ENCODE assay signal across 11 cellular contexts in genomic region chr7:102542083-102542482, GRCh38. TPM values are rescaled to one million over a fixed set of nuclear protein-coding genes. Genes with fewer than 3 reads are reported as not detected.
DNase-seq lines count a peak whose midpoint lies in the region; ATAC-seq and TF ChIP-seq lines count a peak whose summit lies in the region.
"Not testable (repeated sequence)": the region's sequence is repeated elsewhere in the genome, so short reads cannot be mapped to it uniquely, and the experiment has no call there.
"Had no signal": no experiment of that assay in that cellular context is flagged by ENCODE, and none has a peak within 500 bp of the region (broad histone marks: within the 10 kb centered on the region; RNA-seq: fewer than 3 reads in every experiment).

No MANE protein-coding gene starts in this region.

- H3K36me3 ChIP-seq in RWPE2 (ENCODE audit: low read depth); lower lobe of right lung; upper lobe of right lung: not testable (repeated sequence)

- H3K4me1 ChIP-seq in RWPE2 (ENCODE audit: insufficient read depth, poor library complexity, severe bottlenecking); lower lobe of right lung; upper lobe of right lung: not testable (repeated sequence)

- DNase-seq in RWPE2 (ENCODE audit: low spot score), result peak; percentile 27
- peak; percentile 60 for DNase-seq in activated effector memory CD4-positive, alpha-beta T cell treated with anti-CD3 and anti-CD28 coated beads, Interleukin-2, amount 50 U/mL, for 16 hours
- peak; percentile 22 for DNase-seq in Right ventricle myocardium superior
- DNase-seq in left ventricle myocardium superior, result peak; percentile 20
- DNase-seq in lower lobe of right lung, result peak; percentile 32
- DNase-seq in sciatic nerve (ENCODE audit: low spot score), result peak; percentile 26
- not testable (repeated sequence) for DNase-seq in upper lobe of right lung

- H3K27me3 ChIP-seq in RWPE2 (ENCODE audit: insufficient read depth, poor library complexity, severe bottlenecking); lower lobe of right lung (ENCODE audit: low read depth); upper lobe of right lung: not testable (repeated sequence)

- not testable (repeated sequence) for ATAC-seq in RWPE2 (ENCODE audit: low read depth); left ventricle myocardium superior; lower lobe of right lung; sciatic nerve
- ATAC-seq in Right ventricle myocardium superior (ENCODE audit: poor library complexity), result peak; percentile 2
- peak; percentile 0 for ATAC-seq in upper lobe of right lung

- H3K4me3 ChIP-seq in RWPE2 (ENCODE audit: severe bottlenecking); lower lobe of right lung; upper lobe of right lung: not testable (repeated sequence)

- TF ChIP-seq CTCF in RWPE2 (IDR thresholded peaks at IDR 0.05; ENCODE audit: poor library complexity, severe bottlenecking); lower lobe of right lung (IDR thresholded peaks at IDR 0.05); upper lobe of right lung (IDR thresholded peaks at IDR 0.05): not testable (repeated sequence)

- not testable (repeated sequence) for H3K9me3 ChIP-seq in RWPE2 (ENCODE audit: severe bottlenecking); lower lobe of right lung; upper lobe of right lung

- intact Hi-C loops in Right ventricle myocardium superior (cut with DNase I); left ventricle myocardium superior (cut with micrococcal nuclease); lower lobe of right lung (cut with DNase I); sciatic nerve (cut with DNase I); upper lobe of right lung (cut with DNase I): not testable (repeated sequence)

- H3K27ac ChIP-seq in RWPE2 (ENCODE audit: poor library complexity, severe bottlenecking); lower lobe of right lung; upper lobe of right lung: not testable (repeated sequence)

RNA-seq across cellular contexts. Expression of gene UPK3BL2, which starts 1.4 kb away (rescaled TPM):
- total RNA-seq in Right ventricle myocardium superior (4.4 TPM), left ventricle myocardium superior (2.9 TPM), lower lobe of right lung (26.9 TPM), sciatic nerve (31.6 TPM), upper lobe of right lung (19.3 TPM)

RNA-seq across cellular contexts. Expression of gene SPDYE2, which starts 8.9 kb away (rescaled TPM):
- total RNA-seq in Right ventricle myocardium superior, result not detected
- not detected for total RNA-seq in left ventricle myocardium superior
- not detected for total RNA-seq in lower lobe of right lung
- 0.31 TPM for total RNA-seq in sciatic nerve
- total RNA-seq in upper lobe of right lung, result not detected
- total RNA-seq: A673; Caco-2; Calu3; CD8-positive, alpha-beta T cell had no signal

RNA-seq across cellular contexts. Expression of gene RASA4B, which starts 24.5 kb away (rescaled TPM):
- 9.3 TPM for total RNA-seq in Right ventricle myocardium superior
- total RNA-seq in left ventricle myocardium superior, result 7.5 TPM
- total RNA-seq in lower lobe of right lung, result 22.6 TPM
- total RNA-seq in sciatic nerve, result 59.3 TPM
- 30.0 TPM for total RNA-seq in upper lobe of right lung

RNA-seq across cellular contexts. Expression of gene POLR2J3, which starts 30.3 kb away (rescaled TPM):
- total RNA-seq in Right ventricle myocardium superior (12.0 TPM), left ventricle myocardium superior (11.1 TPM), lower lobe of right lung (58.1 TPM), sciatic nerve (64.2 TPM), upper lobe of right lung (36.7 TPM)
